1 cellular context compared by ENCODE assay signal in the genomic region with DNA sequence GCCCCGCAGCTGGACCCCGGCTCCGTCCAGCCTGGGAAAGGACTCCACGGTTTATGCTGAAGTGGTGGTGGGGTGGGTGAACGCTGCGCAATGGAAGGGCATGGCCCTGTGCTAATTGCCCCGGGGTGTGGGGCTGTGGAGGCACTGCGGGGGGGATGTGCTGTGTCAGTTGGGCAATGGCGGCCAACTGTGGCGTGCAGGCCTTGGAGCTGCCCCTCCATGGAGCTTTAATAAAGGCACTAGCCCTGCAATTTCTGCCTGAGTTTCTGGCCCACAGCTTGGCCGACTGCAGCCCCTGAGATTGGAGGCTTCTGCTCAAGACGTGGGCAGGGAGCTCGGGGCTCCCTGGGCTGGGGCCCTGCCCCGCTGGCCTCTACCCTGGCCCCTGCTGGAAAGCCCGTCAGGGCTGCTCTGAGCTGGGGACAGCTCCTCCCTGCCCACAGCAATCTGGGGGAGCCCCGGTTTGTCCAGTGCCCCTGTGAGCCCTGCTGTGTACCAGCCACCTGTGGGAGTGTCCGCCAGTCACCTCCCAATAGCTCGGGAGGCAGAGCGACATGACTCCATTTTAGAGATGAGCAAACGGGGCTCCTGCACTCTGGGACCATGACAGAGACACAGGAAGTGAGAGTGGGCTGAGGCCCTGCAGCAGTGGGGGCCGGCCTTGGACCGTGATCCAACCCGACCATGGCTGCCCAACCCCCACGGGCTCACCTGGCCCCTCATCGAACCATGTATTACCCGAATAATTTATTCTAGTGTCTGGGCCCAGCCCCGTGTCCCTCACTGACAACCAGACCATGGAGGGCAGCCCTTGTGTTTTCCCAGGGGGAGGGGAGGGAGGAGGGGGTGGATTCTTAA.
TF ChIP-seq lines count a peak whose summit lies in the region.

No MANE protein-coding gene starts in this region.

TF ChIP-seq in IMR-90, 13 proteins besides CTCF, POLR2A, EP300 and RAD21:
- TF ChIP-seq CEBPB (IDR thresholded peaks at IDR 0.05; ENCODE audit: low read depth, low read length) (no peak), CHD1 (IDR thresholded peaks at IDR 0.05; ENCODE audit: low read depth, low read length) (no peak), MAFK (IDR thresholded peaks at IDR 0.05; ENCODE audit: low read depth, low read length) (no peak), SMC3 (IDR thresholded peaks at IDR 0.05; ENCODE audit: low read depth, low read length) (no peak), FOS (IDR thresholded peaks at IDR 0.05; ENCODE audit: low read depth, low read length) (no peak), RCOR1 (IDR thresholded peaks at IDR 0.05; ENCODE audit: insufficient replicate concordance, low read length) (no peak), MXI1 (IDR thresholded peaks at IDR 0.05; ENCODE audit: borderline replicate concordance, low read depth, low read length) (no peak), RFX5 (IDR thresholded peaks at IDR 0.05; ENCODE audit: low read depth, low read length) (no peak), MAZ (IDR thresholded peaks at IDR 0.05; ENCODE audit: borderline replicate concordance, low read depth, low read length) (no peak), BHLHE40 (IDR thresholded peaks at IDR 0.05; ENCODE audit: low read depth, low read length) (no peak), NFE2L2 (IDR thresholded peaks at IDR 0.05; ENCODE audit: low read depth, low read length) (no peak)
- TF ChIP-seq, protein P1, sequence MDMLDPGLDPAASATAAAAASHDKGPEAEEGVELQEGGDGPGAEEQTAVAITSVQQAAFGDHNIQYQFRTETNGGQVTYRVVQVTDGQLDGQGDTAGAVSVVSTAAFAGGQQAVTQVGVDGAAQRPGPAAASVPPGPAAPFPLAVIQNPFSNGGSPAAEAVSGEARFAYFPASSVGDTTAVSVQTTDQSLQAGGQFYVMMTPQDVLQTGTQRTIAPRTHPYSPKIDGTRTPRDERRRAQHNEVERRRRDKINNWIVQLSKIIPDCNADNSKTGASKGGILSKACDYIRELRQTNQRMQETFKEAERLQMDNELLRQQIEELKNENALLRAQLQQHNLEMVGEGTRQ (IDR thresholded peaks at IDR 0.05; ENCODE audit: low read depth, low read length) = no peak
- TF ChIP-seq, protein P2, sequence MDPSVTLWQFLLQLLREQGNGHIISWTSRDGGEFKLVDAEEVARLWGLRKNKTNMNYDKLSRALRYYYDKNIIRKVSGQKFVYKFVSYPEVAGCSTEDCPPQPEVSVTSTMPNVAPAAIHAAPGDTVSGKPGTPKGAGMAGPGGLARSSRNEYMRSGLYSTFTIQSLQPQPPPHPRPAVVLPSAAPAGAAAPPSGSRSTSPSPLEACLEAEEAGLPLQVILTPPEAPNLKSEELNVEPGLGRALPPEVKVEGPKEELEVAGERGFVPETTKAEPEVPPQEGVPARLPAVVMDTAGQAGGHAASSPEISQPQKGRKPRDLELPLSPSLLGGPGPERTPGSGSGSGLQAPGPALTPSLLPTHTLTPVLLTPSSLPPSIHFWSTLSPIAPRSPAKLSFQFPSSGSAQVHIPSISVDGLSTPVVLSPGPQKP (IDR thresholded peaks at IDR 0.05; ENCODE audit: borderline replicate concordance, low read depth, low read length) = no peak
